Comparison of ENCODE assay signal across 15 cellular contexts in genomic region chr16:84847554-84848415, GRCh38. TPM values are rescaled to one million over a fixed set of nuclear protein-coding genes. Genes with fewer than 3 reads are reported as not detected.
"Had no signal": no experiment of that assay in that cellular context is flagged by ENCODE, and none has a peak within 500 bp of the region (broad histone marks: within the 10 kb centered on the region; RNA-seq: fewer than 3 reads in every experiment).

No MANE protein-coding gene starts in this region.

- H3K4me1 ChIP-seq: ascending aorta had no signal

- H3K27ac ChIP-seq: ascending aorta, esophagus squamous epithelium, ovary had no signal

- H3K27me3 ChIP-seq: ascending aorta, esophagus squamous epithelium, ovary had no signal

- H3K36me3 ChIP-seq: ascending aorta, ovary had no signal

- H3K9me3 ChIP-seq: ascending aorta, esophagus squamous epithelium, ovary had no signal

- DNase-seq: activated CD4-positive, alpha-beta T cell treated with anti-CD3 and anti-CD28 coated beads, Interleukin-2, amount 10 ng/mL, durations not matched to agents 24 days and 14 days; activated CD4-positive, CD25-positive, alpha-beta regulatory T cell; activated CD8-positive, alpha-beta memory T cell treated with anti-CD3 and anti-CD28 coated beads, Interleukin-2, amount 50 U/mL, for 48 hours; activated CD8-positive, alpha-beta T cell treated with anti-CD3 and anti-CD28 coated beads, Interleukin-2, amount 10 ng/mL, durations not matched to agents 7 days and 5 days; activated naive CD4-positive, alpha-beta T cell treated with Interleukin-2 at 50 U/mL for 16 hours; effector CD4-positive, alpha-beta T cell; esophagus squamous epithelium; glutamatergic neuron; left colon; ovary; stimulated activated CD4-positive, alpha-beta T cell treated with anti-CD3 and anti-CD28 coated beads, Interleukin-12 subunit alpha, Interleukin-12 subunit beta, amount 100 ng/mL, for 4 hours; stimulated activated CD4-positive, alpha-beta T cell treated with anti-CD3 and anti-CD28 coated beads, Interleukin-2, amount 100 ng/mL, for 24 hours; SW 1271 had no signal

- H3K4me3 ChIP-seq: ascending aorta, esophagus squamous epithelium, lung, ovary had no signal

RNA-seq across cellular contexts. Expression of gene CRISPLD2, which starts 28.0 kb away (rescaled TPM):
- total RNA-seq: activated CD8-positive, alpha-beta T cell treated with anti-CD3 and anti-CD28 coated beads, Interleukin-2, amount 10 ng/mL, durations not matched to agents 7 days and 5 days had no signal
